In the genomic region with DNA sequence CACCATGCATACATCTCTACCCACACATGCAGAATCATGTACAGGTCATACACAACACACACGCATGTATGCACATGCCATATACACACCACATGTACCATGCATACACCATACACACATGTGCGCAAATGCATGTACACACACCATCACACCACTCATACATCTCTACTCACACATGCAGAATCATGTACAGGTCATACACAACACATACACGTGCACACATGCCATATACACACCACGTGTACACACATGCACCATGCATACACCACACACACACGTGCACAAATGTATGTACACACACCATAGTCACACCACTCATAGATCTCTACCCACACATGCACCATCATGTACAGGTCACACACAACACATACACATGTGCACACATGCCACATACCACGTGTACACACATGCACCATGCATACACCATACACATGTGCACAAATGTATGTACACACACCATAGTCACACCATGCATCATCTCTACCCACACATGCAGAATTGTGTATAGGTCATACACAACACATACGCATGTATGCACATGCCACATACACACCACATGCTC, we compare ENCODE assay signal across 18 cellular contexts. TPM values are rescaled to one million over a fixed set of nuclear protein-coding genes. Genes with fewer than 3 reads are reported as not detected.
DNase-seq lines count a peak whose midpoint lies in the region; ATAC-seq, FAIRE-seq and TF ChIP-seq lines count a peak whose summit lies in the region.
"Had no signal": no experiment of that assay in that cellular context is flagged by ENCODE, and none has a peak within 500 bp of the region (broad histone marks: within the 10 kb centered on the region; RNA-seq: fewer than 3 reads in every experiment).

No MANE protein-coding gene starts in this region.

- H3K9ac ChIP-seq in K562 (ENCODE audit: insufficient read depth in 1 of 2, low read depth in 2 of 2, low read length in 2 of 2) (no peak overlapping the region), trophoblast cell (ENCODE audit: low read length) (no peak overlapping the region)

- H2AFZ ChIP-seq in K562 (ENCODE audit: low read depth, low read length) (no peak overlapping the region), trophoblast cell (ENCODE audit: insufficient read depth, low read length, poor library complexity) (no peak overlapping the region)
- H2AFZ ChIP-seq: GM23338 had no signal

- TF ChIP-seq CTCF in K562 (IDR thresholded peaks at IDR 0.05 in 2 of 3, conservative IDR thresholded peaks at IDR 0.05 in 1 of 3; ENCODE audit: insufficient read depth in 2 of 3, low read depth in 1 of 3, low read length in 3 of 3) (no peak), right atrium auricular region (IDR thresholded peaks at IDR 0.05) (no peak)

- no peak for TF ChIP-seq EP300 in K562 (IDR thresholded peaks at IDR 0.05; ENCODE audit: low read length)

- H3K4me3 ChIP-seq in K562 (no peak overlapping the region), trophoblast cell (ENCODE audit: low read depth, low read length) (peak overlapping the region; percentile 5), right atrium auricular region (no peak overlapping the region)
- H3K4me3 ChIP-seq: GM23338 had no signal

- POLR2A ChIA-PET in K562 (lab: Yijun Ruan, JAX) = no interaction called here

- no peaks in the 10 kb centered on the region for H3K79me1 ChIP-seq in trophoblast cell (ENCODE audit: low read length)

- ATAC-seq in K562 (no peak), HG02938 (IDR thresholded peaks at IDR 0.05; ENCODE audit: unreplicated experiment) (no peak), HG02759 (IDR thresholded peaks at IDR 0.05; ENCODE audit: unreplicated experiment) (no peak)
- ATAC-seq: GM23338 had no signal

- H3K4me1 ChIP-seq in K562 (replicated peaks in 1 of 2; ENCODE audit: control insufficient read depth in 2 of 2, insufficient read depth in 2 of 2, low read length in 2 of 2) = peaks cover 17 to 52% of the 10 kb centered on the region in 2 experiments; a peak in 4 of 5 replicates
- H3K4me1 ChIP-seq in trophoblast cell (ENCODE audit: control insufficient read depth in 1 of 2, insufficient read depth in 2 of 2, low read length in 2 of 2) = no peaks in the 10 kb centered on the region
- H3K4me1 ChIP-seq in right atrium auricular region = peaks cover 0 to 11% of the 10 kb centered on the region in 2 donors

- H3K4me2 ChIP-seq in K562 (ENCODE audit: insufficient read depth, low read length) (no peak overlapping the region), trophoblast cell (ENCODE audit: low read length) (no peak overlapping the region)
- H3K4me2 ChIP-seq: GM23338 had no signal

- no peaks in the 10 kb centered on the region for H3K27me3 ChIP-seq in K562 (ENCODE audit: control insufficient read depth in 2 of 2, insufficient read depth in 2 of 2, low read length in 2 of 2)
- H3K27me3 ChIP-seq in trophoblast cell (ENCODE audit: insufficient read depth, low read length) = peaks cover 17% of the 10 kb centered on the region
- no peaks in the 10 kb centered on the region for H3K27me3 ChIP-seq in right atrium auricular region

- FAIRE-seq in GM12891 (lab: Jason Lieb, UNC) = peak; percentile 90
- FAIRE-seq in HTR-8/SVneo (lab: Jason Lieb, UNC) = peak; percentile 89
- no peak for FAIRE-seq in K562 (lab: Jason Lieb, UNC)

- H3K9me3 ChIP-seq in K562 (replicated peaks; ENCODE audit: control insufficient read depth, insufficient read depth, low read depth, low read length) (no peaks in the 10 kb centered on the region; the same call in 1 of the 2 replicates), trophoblast cell (ENCODE audit: insufficient read depth, low read depth, low read length) (peaks cover 29% of the 10 kb centered on the region), right atrium auricular region (no peaks in the 10 kb centered on the region)

- BruUV-seq in K562 (replicated peaks; lab: Mats Ljungman, UMichigan) = no TSS peak

- H3K27ac ChIP-seq in K562 (ENCODE audit: extremely low read depth, low read depth, low read length) (no peak overlapping the region), trophoblast cell (ENCODE audit: low read depth, low read length) (no peak overlapping the region), right atrium auricular region (no peak overlapping the region)

- no peak overlapping the region for H2BK5ac ChIP-seq in trophoblast cell (ENCODE audit: low read depth, low read length, poor library complexity)

- 0 out of 2 replicates have a peak, but pooled peaks cover 2% of the 10 kb centered on the region for H4K20me1 ChIP-seq in K562 (replicated peaks; ENCODE audit: control insufficient read depth, insufficient read depth, low read length)

- no peak overlapping the region for H4K12ac ChIP-seq in trophoblast cell (ENCODE audit: low read depth, low read length)

- H3K23ac ChIP-seq in trophoblast cell (ENCODE audit: low read length) = peak overlapping the region; percentile 1

- no peak overlapping the region for H2BK12ac ChIP-seq in trophoblast cell (ENCODE audit: low read length)

- H4K8ac ChIP-seq in trophoblast cell (ENCODE audit: low read depth, low read length) = no peak overlapping the region

- no peak overlapping the region for H3K14ac ChIP-seq in trophoblast cell (ENCODE audit: low read length)

- no peak overlapping the region for H3K18ac ChIP-seq in trophoblast cell (ENCODE audit: low read length)

- TF ChIP-seq RAD21 in K562 (CRISPR knock-in tag; conservative IDR thresholded peaks at IDR 0.05 in 1 of 2, IDR thresholded peaks at IDR 0.05 in 1 of 2) = no peak

- no peak overlapping the region for H3K4ac ChIP-seq in trophoblast cell (ENCODE audit: low read depth, low read length)

- H3K79me2 ChIP-seq in K562 (ENCODE audit: control insufficient read depth, insufficient read depth, low read length) = no peaks in the 10 kb centered on the region
- H3K79me2 ChIP-seq in trophoblast cell (ENCODE audit: control insufficient read depth, insufficient read depth, low read length, poor library complexity) = no peaks in the 10 kb centered on the region

- no peak for TF ChIP-seq POLR2A in GM12891 (IDR thresholded peaks at IDR 0.05; ENCODE audit: low read depth, low read length)
- TF ChIP-seq POLR2A in K562 (conservative IDR thresholded peaks at IDR 0.05) = no peak

- WGBS in K562 (ENCODE audit: insufficient coverage, low coverage, missing lambda C conversion rate) = 41% methylated on average over 7 of the region's 7 CpGs
- WGBS in trophoblast cell (ENCODE audit: extremely low coverage, insufficient coverage, insufficient read length) = no CpG with 5 or more reads among the region's 7 CpGs

- no peak for DNase-seq in GM12891 (ENCODE audit: insufficient read length, low spot score)
- no peak for DNase-seq in HTR-8/SVneo (ENCODE audit: insufficient read length, low spot score)
- DNase-seq in K562 (ENCODE audit: extremely low read depth in 1 of 4, low spot score in 3 of 4) = no peak
- DNase-seq in trophoblast cell = no peak
- no peak for DNase-seq in right atrium auricular region (ENCODE audit: low spot score)
- DNase-seq: ACHN; C1 segment of cervical spinal cord; Calu3; CD4-positive, alpha-beta T cell; DMS79; H9; HFFc6 had no signal

- H4K91ac ChIP-seq in trophoblast cell (ENCODE audit: low read depth, low read length) = no peak overlapping the region

- H3K9me1 ChIP-seq in K562 (ENCODE audit: control insufficient read depth, insufficient read depth, low read length) = no peaks in the 10 kb centered on the region

- CTCF ChIA-PET in K562 (lab: Yijun Ruan, JAX; ENCODE audit: low intra/inter-chr PET ratio) = no interaction called here

- no peak overlapping the region for H2AK5ac ChIP-seq in trophoblast cell (ENCODE audit: low read length)

- in situ Hi-C loops in K562 (cut with MboI) = no loop called here

- intact Hi-C loops in K562 (cut with micrococcal nuclease) = no loop called here

- no peaks in the 10 kb centered on the region for H3K36me3 ChIP-seq in K562 (ENCODE audit: control insufficient read depth, insufficient read depth, low read length)
- H3K36me3 ChIP-seq in trophoblast cell (ENCODE audit: control insufficient read depth in 1 of 2, insufficient read depth in 2 of 2, low read length in 2 of 2) = no peaks in the 10 kb centered on the region
- H3K36me3 ChIP-seq in right atrium auricular region = no peaks in the 10 kb centered on the region

- no peak overlapping the region for H2BK120ac ChIP-seq in trophoblast cell (ENCODE audit: insufficient read depth, low read length, poor library complexity)

RNA-seq across cellular contexts. Expression of a gene that starts 14.0 kb away (rescaled TPM):
- polyA plus RNA-seq in GM12891 (2012; ENCODE audit: low read depth, missing spikeins) = 0.23 TPM
- 0.25 and 3.0 TPM in 2 replicates for total RNA-seq in K562 (2011; cell fraction: chromatin; rRNA removed; ENCODE audit: low replicate concordance)
- total RNA-seq in K562 (2011; cell fraction: nucleolus; rRNA removed) = 0.67 and 3.3 TPM in 2 replicates
- total RNA-seq in K562 (2011; cell fraction: nucleoplasm; rRNA removed) = 0.53 and 1.2 TPM in 2 replicates
- total RNA-seq in K562 (2014; rRNA removed) (not detected in 2 replicates), K562 (2014; rRNA removed; fragmentation: Illumina TruSeq; extraction: Trizol) (not detected in 2 replicates), K562 (2015; rRNA removed; fragmentation: Illumina TruSeq; extraction: Trizol) (not detected in 2 replicates), K562 (2021) (0.35 and 0.36 TPM in 2 replicates), right atrium auricular region (not detected)
- polyA plus RNA-seq in K562 (2011; rRNA removed) (0.03 and 0.04 TPM in 2 replicates), K562 (2014; fragmentation: Illumina TruSeq; extraction: Trizol) (0.08 TPM in 1 of 2 replicates, not detected in the other), K562 (2014; fragmentation: Nextera tagmentation; extraction: Ambion mirVana) (not detected), K562 (2014; rRNA removed) (0.08 and 0.16 TPM in 2 replicates)
- 0.04 and 0.07 TPM in 2 replicates for polyA plus RNA-seq in K562 (2011; cell fraction: cytosol; rRNA removed)
- 0.34 and 0.67 TPM in 2 replicates for polyA plus RNA-seq in K562 (2011; cell fraction: nucleus; rRNA removed)
- 0.35 and 0.38 TPM in 2 replicates for polyA plus RNA-seq in K562 (2012)
- polyA minus RNA-seq in K562 (2011; rRNA and poly(A)+ RNA removed) = not detected in 2 replicates
- not detected in 2 replicates for polyA minus RNA-seq in K562 (2011; cell fraction: cytosol; rRNA and poly(A)+ RNA removed)
- polyA minus RNA-seq in K562 (2011; cell fraction: nucleus; rRNA and poly(A)+ RNA removed) = 0.13 and 0.56 TPM in 2 replicates
- polyA plus RNA-seq in trophoblast cell (2013) = 0.10 and 0.16 TPM in 2 replicates
- total RNA-seq: A172; CD4-positive, alpha-beta T cell; G401 had no signal

RNA-seq across cellular contexts. Expression of a gene that starts 16.9 kb away (rescaled TPM):
- polyA plus RNA-seq in GM12891 (2012; ENCODE audit: low read depth, missing spikeins) = 0.09 TPM
- total RNA-seq in K562 (2011; cell fraction: chromatin; rRNA removed; ENCODE audit: low replicate concordance) = not detected in 2 replicates
- not detected in 2 replicates for total RNA-seq in K562 (2011; cell fraction: nucleolus; rRNA removed)
- not detected in 2 replicates for total RNA-seq in K562 (2011; cell fraction: nucleoplasm; rRNA removed)
- total RNA-seq in K562 (2014; rRNA removed) (not detected in 2 replicates), K562 (2014; rRNA removed; fragmentation: Illumina TruSeq; extraction: Trizol) (not detected in 2 replicates), K562 (2015; rRNA removed; fragmentation: Illumina TruSeq; extraction: Trizol) (not detected in 2 replicates), K562 (2021) (not detected in 2 replicates), right atrium auricular region (not detected)
- polyA plus RNA-seq in K562 (2011; rRNA removed) (not detected in 2 replicates), K562 (2014; fragmentation: Illumina TruSeq; extraction: Trizol) (not detected in 2 replicates), K562 (2014; fragmentation: Nextera tagmentation; extraction: Ambion mirVana) (not detected), K562 (2014; rRNA removed) (not detected in 2 replicates)
- polyA plus RNA-seq in K562 (2011; cell fraction: cytosol; rRNA removed) = 0.06 TPM in 1 of 2 replicates, not detected in the other
- polyA plus RNA-seq in K562 (2011; cell fraction: nucleus; rRNA removed) = not detected in 2 replicates
- not detected in 2 replicates for polyA plus RNA-seq in K562 (2012)
- polyA minus RNA-seq in K562 (2011; rRNA and poly(A)+ RNA removed) = not detected in 2 replicates
- polyA minus RNA-seq in K562 (2011; cell fraction: cytosol; rRNA and poly(A)+ RNA removed) = not detected in 2 replicates
- not detected in 2 replicates for polyA minus RNA-seq in K562 (2011; cell fraction: nucleus; rRNA and poly(A)+ RNA removed)
- polyA plus RNA-seq in trophoblast cell (2013) = not detected in 2 replicates
- total RNA-seq: A172; CD4-positive, alpha-beta T cell; HFFc6 had no signal

RNA-seq across cellular contexts. Expression of a gene that starts 18.9 kb away (rescaled TPM):
- not detected for polyA plus RNA-seq in GM12891 (2012; ENCODE audit: low read depth, missing spikeins)
- not detected in 2 replicates for total RNA-seq in K562 (2011; cell fraction: chromatin; rRNA removed; ENCODE audit: low replicate concordance)
- total RNA-seq in K562 (2011; cell fraction: nucleolus; rRNA removed) = not detected in 2 replicates
- total RNA-seq in K562 (2011; cell fraction: nucleoplasm; rRNA removed) = not detected in 2 replicates
- not detected in 2 replicates for total RNA-seq in K562 (2014; rRNA removed)
- not detected in 2 replicates for total RNA-seq in K562 (2014; rRNA removed; fragmentation: Illumina TruSeq; extraction: Trizol)
- total RNA-seq in K562 (2015; rRNA removed; fragmentation: Illumina TruSeq; extraction: Trizol) = not detected in 2 replicates
- not detected in 2 replicates for total RNA-seq in K562 (2021)
- not detected in 2 replicates for polyA plus RNA-seq in K562 (2011; rRNA removed)
- not detected in 2 replicates for polyA plus RNA-seq in K562 (2011; cell fraction: cytosol; rRNA removed)
- not detected in 2 replicates for polyA plus RNA-seq in K562 (2011; cell fraction: nucleus; rRNA removed)
- polyA plus RNA-seq in K562 (2012) = not detected in 2 replicates
- not detected in 2 replicates for polyA plus RNA-seq in K562 (2014; fragmentation: Illumina TruSeq; extraction: Trizol)
- polyA plus RNA-seq in K562 (2014; fragmentation: Nextera tagmentation; extraction: Ambion mirVana) = not detected
- polyA plus RNA-seq in K562 (2014; rRNA removed) = not detected in 2 replicates
- not detected in 2 replicates for polyA minus RNA-seq in K562 (2011; rRNA and poly(A)+ RNA removed)
- not detected in 2 replicates for polyA minus RNA-seq in K562 (2011; cell fraction: cytosol; rRNA and poly(A)+ RNA removed)
- not detected in 2 replicates for polyA minus RNA-seq in K562 (2011; cell fraction: nucleus; rRNA and poly(A)+ RNA removed)
- not detected in 2 replicates for polyA plus RNA-seq in trophoblast cell (2013)
- total RNA-seq in right atrium auricular region = not detected
- total RNA-seq: A172; Calu3; CD4-positive, alpha-beta T cell; G401; GM23338; H9; HFFc6; HT-29 had no signal
- polyA plus RNA-seq: GM23338 had no signal

RNA-seq across cellular contexts. Expression of a gene that starts 35.4 kb away (rescaled TPM):
- polyA plus RNA-seq in GM12891 (2012; ENCODE audit: low read depth, missing spikeins) = 27.5 TPM
- 116 and 279 TPM in 2 replicates for total RNA-seq in K562 (2011; cell fraction: chromatin; rRNA removed; ENCODE audit: low replicate concordance)
- 160 and 161 TPM in 2 replicates for total RNA-seq in K562 (2011; cell fraction: nucleolus; rRNA removed)
- total RNA-seq in K562 (2011; cell fraction: nucleoplasm; rRNA removed) = 110 and 125 TPM in 2 replicates
- total RNA-seq in K562 (2014; rRNA removed) (19.8 and 23.4 TPM in 2 replicates), K562 (2014; rRNA removed; fragmentation: Illumina TruSeq; extraction: Trizol) (5.8 and 8.0 TPM in 2 replicates), K562 (2015; rRNA removed; fragmentation: Illumina TruSeq; extraction: Trizol) (16.4 and 17.5 TPM in 2 replicates), K562 (2021) (50.7 and 56.5 TPM in 2 replicates), right atrium auricular region (10 to 100 TPM; 10.8 to 12.1 TPM)
- polyA plus RNA-seq in K562 (2011; rRNA removed) (17.7 and 22.1 TPM in 2 replicates), K562 (2014; fragmentation: Illumina TruSeq; extraction: Trizol) (10.1 and 19.3 TPM in 2 replicates), K562 (2014; fragmentation: Nextera tagmentation; extraction: Ambion mirVana) (under 1 TPM in 1 of 2 experiments, not detected in 1; 0.11 TPM), K562 (2014; rRNA removed) (41.6 and 46.1 TPM in 2 replicates)
- polyA plus RNA-seq in K562 (2011; cell fraction: cytosol; rRNA removed) = 11.1 and 24.4 TPM in 2 replicates
- polyA plus RNA-seq in K562 (2011; cell fraction: nucleus; rRNA removed) = 195 and 268 TPM in 2 replicates
- 30.8 and 42.2 TPM in 2 replicates for polyA plus RNA-seq in K562 (2012)
- 10.4 and 13.3 TPM in 2 replicates for polyA minus RNA-seq in K562 (2011; rRNA and poly(A)+ RNA removed)
- polyA minus RNA-seq in K562 (2011; cell fraction: cytosol; rRNA and poly(A)+ RNA removed) = 30.0 and 32.4 TPM in 2 replicates
- polyA minus RNA-seq in K562 (2011; cell fraction: nucleus; rRNA and poly(A)+ RNA removed) = 61.7 and 67.4 TPM in 2 replicates
- polyA plus RNA-seq in trophoblast cell (2013) = 22.5 and 23.1 TPM in 2 replicates

RNA-seq across cellular contexts. Expression of a gene that starts 35.6 kb away (rescaled TPM):
- polyA plus RNA-seq in GM12891 (2012; ENCODE audit: low read depth, missing spikeins) = 53.2 TPM
- 2.1 and 9.0 TPM in 2 replicates for total RNA-seq in K562 (2011; cell fraction: chromatin; rRNA removed; ENCODE audit: low replicate concordance)
- 24.7 and 27.9 TPM in 2 replicates for total RNA-seq in K562 (2011; cell fraction: nucleolus; rRNA removed)
- total RNA-seq in K562 (2011; cell fraction: nucleoplasm; rRNA removed) = 12.1 and 13.6 TPM in 2 replicates
- total RNA-seq in K562 (2014; rRNA removed) = 130 and 153 TPM in 2 replicates
- total RNA-seq in K562 (2014; rRNA removed; fragmentation: Illumina TruSeq; extraction: Trizol) = 8.7 and 16.8 TPM in 2 replicates
- 74.7 and 76.7 TPM in 2 replicates for total RNA-seq in K562 (2015; rRNA removed; fragmentation: Illumina TruSeq; extraction: Trizol)
- total RNA-seq in K562 (2021) = 96.4 and 106 TPM in 2 replicates
- 40.5 and 43.4 TPM in 2 replicates for polyA plus RNA-seq in K562 (2011; rRNA removed)
- 64.1 and 151 TPM in 2 replicates for polyA plus RNA-seq in K562 (2011; cell fraction: cytosol; rRNA removed)
- polyA plus RNA-seq in K562 (2011; cell fraction: nucleus; rRNA removed) = 31.5 and 49.3 TPM in 2 replicates
- polyA plus RNA-seq in K562 (2012) = 94.8 and 97.7 TPM in 2 replicates
- polyA plus RNA-seq in K562 (2014; fragmentation: Illumina TruSeq; extraction: Trizol) = 57.1 and 101 TPM in 2 replicates
- polyA plus RNA-seq in K562 (2014; fragmentation: Nextera tagmentation; extraction: Ambion mirVana) = 10 to 100 TPM in 1 of 2 experiments, 1 to 10 TPM in 1; 1.9 to 11.8 TPM
- polyA plus RNA-seq in K562 (2014; rRNA removed) = 114 and 137 TPM in 2 replicates
- polyA minus RNA-seq in K562 (2011; rRNA and poly(A)+ RNA removed) = 5.8 and 11.0 TPM in 2 replicates
- 18.9 and 27.1 TPM in 2 replicates for polyA minus RNA-seq in K562 (2011; cell fraction: cytosol; rRNA and poly(A)+ RNA removed)
- polyA minus RNA-seq in K562 (2011; cell fraction: nucleus; rRNA and poly(A)+ RNA removed) = 7.0 and 10.3 TPM in 2 replicates
- polyA plus RNA-seq in trophoblast cell (2013) = 58.2 and 59.7 TPM in 2 replicates
- total RNA-seq in right atrium auricular region = 10 to 100 TPM; 67.1 to 72.0 TPM
